13 cellular contexts compared by ENCODE assay signal in genomic region chr4:52843958-52844357, GRCh38. TPM values are rescaled to one million over a fixed set of nuclear protein-coding genes. Genes with fewer than 3 reads are reported as not detected.
DNase-seq lines count a peak whose midpoint lies in the region; ATAC-seq lines count a peak whose summit lies in the region.
"Had no signal": no experiment of that assay in that cellular context is flagged by ENCODE, and none has a peak within 500 bp of the region (broad histone marks: within the 10 kb centered on the region; RNA-seq: fewer than 3 reads in every experiment).

No MANE protein-coding gene starts in this region.

- H3K23ac ChIP-seq in neuronal stem cell (ENCODE audit: low read depth, low read length, poor library complexity) = no peak overlapping the region

- H3K4me3 Mint-ChIP-seq in IgD-negative memory B cell = peak overlapping the region in 2 of 4 donors; percentile 24 to 76
- no peak overlapping the region for H3K4me3 Mint-ChIP-seq in activated naive CD8-positive, alpha-beta T cell treated with anti-CD3 and anti-CD28 coated beads, Interleukin-2, amount 50 U/mL, for 24 hours
- H3K4me3 Mint-ChIP-seq: CD4-positive, alpha-beta T cell; central memory CD8-positive, alpha-beta T cell had no signal

- ATAC-seq in GM18907 (IDR thresholded peaks at IDR 0.05; ENCODE audit: unreplicated experiment) (peak; percentile 56), HG02840 (IDR thresholded peaks at IDR 0.05; ENCODE audit: low FRiP score, unreplicated experiment) (no peak), HG03135 (IDR thresholded peaks at IDR 0.05; ENCODE audit: unreplicated experiment) (no peak)
- no peak for ATAC-seq in activated naive CD8-positive, alpha-beta T cell treated with anti-CD3 and anti-CD28 coated beads, Interleukin-2, amount 50 U/mL, for 24 hours

- peaks cover 0 to 2% (median 0%) of the 10 kb centered on the region in 3 experiments for H3K27me3 ChIP-seq in neuronal stem cell (ENCODE audit: control insufficient read depth in 3 of 3, insufficient read depth in 3 of 3, low read depth in 1 of 3, low read length in 3 of 3)

- H2BK5ac ChIP-seq in neuronal stem cell (ENCODE audit: low read length) = no peak overlapping the region

- no peak overlapping the region for H3K4ac ChIP-seq in neuronal stem cell (ENCODE audit: low read length)

- no peak overlapping the region for H2AFZ ChIP-seq in neuronal stem cell (ENCODE audit: low read length)

- no peak for DNase-seq in activated naive CD8-positive, alpha-beta T cell treated with anti-CD3 and anti-CD28 coated beads, Interleukin-2, amount 50 U/mL, for 24 hours
- DNase-seq in neuronal stem cell (ENCODE audit: low spot score) (no peak), HPDE6-E6E7 (ENCODE audit: extremely low spot score) (no peak)
- DNase-seq in stimulated activated CD4-positive, alpha-beta T cell treated with anti-CD3 and anti-CD28 coated beads, Interleukin-1b, Interleukin-23, amount 100 ng/mL, for 48 hours = no peak
- DNase-seq: activated CD8-positive, alpha-beta memory T cell treated with anti-CD3 and anti-CD28 coated beads, Interleukin-2, amount 50 U/mL, for 4 hours; CD4-positive, alpha-beta T cell; NCI-H2081; NCI-H82 had no signal

- no peak overlapping the region for H4K8ac ChIP-seq in neuronal stem cell (ENCODE audit: low read depth, low read length)

- H3K4me2 ChIP-seq in neuronal stem cell (ENCODE audit: insufficient read depth, low read length, poor library complexity, severe bottlenecking) = no peak overlapping the region

- H3K4me3 ChIP-seq in neuronal stem cell (ENCODE audit: low read length in 2 of 2) = no peak overlapping the region

- H3K9ac ChIP-seq in neuronal stem cell (ENCODE audit: low read depth, low read length, poor library complexity) = no peak overlapping the region

- H3K4me1 Mint-ChIP-seq in IgD-negative memory B cell = peaks cover 8 to 11% (median 9%) of the 10 kb centered on the region in 3 donors
- H3K4me1 Mint-ChIP-seq in activated naive CD8-positive, alpha-beta T cell treated with anti-CD3 and anti-CD28 coated beads, Interleukin-2, amount 50 U/mL, for 24 hours = peaks cover 7% of the 10 kb centered on the region
- H3K4me1 Mint-ChIP-seq: central memory CD8-positive, alpha-beta T cell had no signal

- no CpG with 5 or more reads among the region's 3 CpGs for WGBS in neuronal stem cell (ENCODE audit: extremely low coverage in 2 of 2, insufficient read length in 2 of 2, insufficient replicate concordance in 1 of 2), 2 donors

- no peaks in the 10 kb centered on the region for H3K9me3 ChIP-seq in neuronal stem cell (replicated peaks in 1 of 2; ENCODE audit: control insufficient read depth in 2 of 2, insufficient read depth in 1 of 2, low read depth in 1 of 2, low read length in 2 of 2)

- no peaks in the 10 kb centered on the region for H3K36me3 ChIP-seq in neuronal stem cell (replicated peaks in 1 of 2; ENCODE audit: control insufficient read depth in 2 of 2, insufficient read depth in 2 of 2, low read length in 2 of 2)

- H3K18ac ChIP-seq in neuronal stem cell (ENCODE audit: low read length) = no peak overlapping the region

- H4K91ac ChIP-seq in neuronal stem cell (ENCODE audit: low read depth, low read length, poor library complexity) = no peak overlapping the region

- no peaks in the 10 kb centered on the region for H3K9me3 Mint-ChIP-seq in IgD-negative memory B cell
- no peaks in the 10 kb centered on the region for H3K9me3 Mint-ChIP-seq in activated naive CD8-positive, alpha-beta T cell treated with anti-CD3 and anti-CD28 coated beads, Interleukin-2, amount 50 U/mL, for 24 hours
- H3K9me3 Mint-ChIP-seq: CD4-positive, alpha-beta T cell; central memory CD8-positive, alpha-beta T cell had no signal

- H3K4me1 ChIP-seq in neuronal stem cell (ENCODE audit: control insufficient read depth in 2 of 2, insufficient read depth in 1 of 2, low read depth in 1 of 2, low read length in 2 of 2) = peaks cover 9 to 17% of the 10 kb centered on the region in 2 donors

- H2BK15ac ChIP-seq in neuronal stem cell (ENCODE audit: low read length) = no peak overlapping the region

- peak overlapping the region; percentile 2 to 92 (median 64) for H3K27ac Mint-ChIP-seq in IgD-negative memory B cell
- peak overlapping the region; percentile 70 for H3K27ac Mint-ChIP-seq in activated naive CD8-positive, alpha-beta T cell treated with anti-CD3 and anti-CD28 coated beads, Interleukin-2, amount 50 U/mL, for 24 hours
- H3K27ac Mint-ChIP-seq: CD4-positive, alpha-beta T cell had no signal

- no peak overlapping the region for H2BK120ac ChIP-seq in neuronal stem cell (ENCODE audit: low read depth, low read length)

- no peak overlapping the region for H3K27ac ChIP-seq in neuronal stem cell (replicated peaks; ENCODE audit: low read length)

- peak overlapping the region; percentile 11 for H2BK12ac ChIP-seq in neuronal stem cell (ENCODE audit: low read length)

- H3K79me1 ChIP-seq in neuronal stem cell (ENCODE audit: low read depth, low read length) = no peaks in the 10 kb centered on the region

- peak overlapping the region; percentile 39 for H2AK5ac ChIP-seq in neuronal stem cell (ENCODE audit: low read depth, low read length)

- H3K14ac ChIP-seq in neuronal stem cell (ENCODE audit: low read length) = no peak overlapping the region

- peaks cover 4% of the 10 kb centered on the region for H3K36me3 Mint-ChIP-seq in IgD-negative memory B cell
- no peaks in the 10 kb centered on the region for H3K36me3 Mint-ChIP-seq in activated naive CD8-positive, alpha-beta T cell treated with anti-CD3 and anti-CD28 coated beads, Interleukin-2, amount 50 U/mL, for 24 hours (ENCODE audit: low read depth)

- H3K27me3 Mint-ChIP-seq in IgD-negative memory B cell = no peaks in the 10 kb centered on the region
- no peaks in the 10 kb centered on the region for H3K27me3 Mint-ChIP-seq in activated naive CD8-positive, alpha-beta T cell treated with anti-CD3 and anti-CD28 coated beads, Interleukin-2, amount 50 U/mL, for 24 hours
- H3K27me3 Mint-ChIP-seq: CD4-positive, alpha-beta T cell; central memory CD8-positive, alpha-beta T cell had no signal

RNA-seq across cellular contexts. Expression of gene RASL11B, which starts 18.2 kb away (rescaled TPM):
- 0.13 TPM for polyA plus RNA-seq in IgD-negative memory B cell
- polyA plus RNA-seq in neuronal stem cell (2013, experiment 1 of 2) = 5.3 TPM
- 5.3 TPM for polyA plus RNA-seq in neuronal stem cell (2013, experiment 2 of 2)
